In genomic region chr14:81826080-81826479, GRCh38 we compare ENCODE assay signal across 20 cellular contexts.
DNase-seq lines count a peak whose midpoint lies in the region; ATAC-seq and TF ChIP-seq lines count a peak whose summit lies in the region.
"Had no signal": no experiment of that assay in that cellular context is flagged by ENCODE, and none has a peak within 500 bp of the region (broad histone marks: within the 10 kb centered on the region; RNA-seq: fewer than 3 reads in every experiment).

No MANE protein-coding gene starts in this region.

- no peaks in the 10 kb centered on the region; the same call in 1 of the 2 replicates for H3K9me3 ChIP-seq in OCI-LY3 (ENCODE audit: insufficient read depth, low read length)
- H3K9me3 ChIP-seq in neural cell (ENCODE audit: low read length): no peaks in the 10 kb centered on the region
- no peaks in the 10 kb centered on the region for H3K9me3 ChIP-seq in CD8-positive, alpha-beta T cell (ENCODE audit: low read length)
- H3K9me3 ChIP-seq: SJCRH30 had no signal

- H3K4me2 ChIP-seq in OCI-LY3 (ENCODE audit: low read length) (peak overlapping the region; percentile 17; the same call in 1 of the 2 replicates), neural cell (ENCODE audit: low read length) (no peak overlapping the region)

- TF ChIP-seq CTCF in OCI-LY3 (IDR thresholded peaks at IDR 0.05; ENCODE audit: low read depth, low read length) (no peak), neural cell (IDR thresholded peaks at IDR 0.05; ENCODE audit: poor library complexity, severe bottlenecking) (no peak), nephron progenitor cell (IDR thresholded peaks at IDR 0.05) (no peak)
- TF ChIP-seq CTCF in CD8-positive, alpha-beta T cell (IDR thresholded peaks at IDR 0.05): no peak

- TF ChIP-seq EP300 in neural cell (conservative IDR thresholded peaks at IDR 0.05; ENCODE audit: poor library complexity, severe bottlenecking): peak; percentile 35

- no peak overlapping the region for H2AFZ ChIP-seq in OCI-LY3 (ENCODE audit: low read depth, low read length)
- H2AFZ ChIP-seq in neural cell (ENCODE audit: low read depth, low read length): no peak overlapping the region

- H3K27me3 Mint-ChIP-seq in nephron progenitor cell (ENCODE audit: low read depth, poor library complexity): peaks cover 3% of the 10 kb centered on the region
- H3K27me3 Mint-ChIP-seq in CD8-positive, alpha-beta T cell (ENCODE audit: low read depth): no peaks in the 10 kb centered on the region
- H3K27me3 Mint-ChIP-seq: IgD-negative memory B cell had no signal

- POLR2A ChIA-PET in CD8-positive, alpha-beta T cell (lab: Charles Lee): no interaction called here

- H4K20me1 ChIP-seq in OCI-LY3 (ENCODE audit: insufficient read depth, low read length) (no peaks in the 10 kb centered on the region), neural cell (ENCODE audit: insufficient read depth) (no peaks in the 10 kb centered on the region)
- H4K20me1 ChIP-seq: BLaER1 treated with 17β-estradiol and CSF1 and Interleukin-3, amounts not matched to agents 10 nM and 100 nM had no signal

- no peak overlapping the region for H3K27ac ChIP-seq in OCI-LY3 (ENCODE audit: low read length)
- peak overlapping the region; percentile 48 for H3K27ac ChIP-seq in neural cell (ENCODE audit: low read length)
- no peak overlapping the region for H3K27ac ChIP-seq in CD8-positive, alpha-beta T cell (ENCODE audit: low read depth, low read length)
- H3K27ac ChIP-seq: BLaER1 treated with 17β-estradiol and CSF1 and Interleukin-3, amounts not matched to agents 10 nM and 100 nM; SJCRH30 had no signal

- H3K79me2 ChIP-seq in OCI-LY3 (ENCODE audit: low read length): no peaks in the 10 kb centered on the region
- H3K79me2 ChIP-seq in neural cell (replicated peaks; ENCODE audit: insufficient read depth, low read length): no peaks in the 10 kb centered on the region

- H3K4me1 ChIP-seq in OCI-LY3 (ENCODE audit: low read length): peaks cover 11% of the 10 kb centered on the region
- H3K4me1 ChIP-seq in CD8-positive, alpha-beta T cell (ENCODE audit: insufficient read depth, low read length): no peaks in the 10 kb centered on the region
- H3K4me1 ChIP-seq: SJCRH30 had no signal

- H3K36me3 Mint-ChIP-seq in nephron progenitor cell (ENCODE audit: low read depth): peaks cover 12% of the 10 kb centered on the region
- no peaks in the 10 kb centered on the region for H3K36me3 Mint-ChIP-seq in CD8-positive, alpha-beta T cell
- H3K36me3 Mint-ChIP-seq: IgD-negative memory B cell had no signal

- DNase-seq in NCI-H1436 (lab: John Stamatoyannopoulos, UW): peak; percentile 32
- DNase-seq in NCI-H1436 treated with DMSO at 0.1 percent for 48 hours (lab: John Stamatoyannopoulos, UW): no peak
- DNase-seq in NCI-H2171 (lab: John Stamatoyannopoulos, UW): peak; percentile 42
- no peak for DNase-seq in nephron progenitor cell
- no peak for DNase-seq in CD8-positive, alpha-beta T cell
- no peak for DNase-seq in SK-N-DZ (ENCODE audit: low spot score)
- DNase-seq: 8988T; CD8-positive, alpha-beta memory T cell; EL; GF-D8; NCI-H187 treated with DMSO at 0.1 percent for 48 hours; NCI-H2107; NCI-H345; NCI-H774; OCI-M1; SJCRH30 had no signal

- H3K36me3 ChIP-seq in OCI-LY3 (replicated peaks; ENCODE audit: low read depth, low read length) (no peaks in the 10 kb centered on the region), neural cell (ENCODE audit: insufficient read depth, low read length) (no peaks in the 10 kb centered on the region)
- H3K36me3 ChIP-seq in CD8-positive, alpha-beta T cell (ENCODE audit: insufficient read depth, low read length): no peaks in the 10 kb centered on the region
- H3K36me3 ChIP-seq: BLaER1 treated with 17β-estradiol and CSF1 and Interleukin-3, amounts not matched to agents 10 nM and 100 nM; SJCRH30 had no signal

- CTCF ChIA-PET in CD8-positive, alpha-beta T cell (lab: Charles Lee): no interaction called here

- H3K27me3 ChIP-seq in OCI-LY3 (ENCODE audit: low read depth, low read length) (no peaks in the 10 kb centered on the region), neural cell (ENCODE audit: insufficient read depth, low read depth, low read length) (no peaks in the 10 kb centered on the region)
- no peaks in the 10 kb centered on the region for H3K27me3 ChIP-seq in CD8-positive, alpha-beta T cell (ENCODE audit: insufficient read depth, low read length)
- H3K27me3 ChIP-seq: BLaER1 treated with 17β-estradiol and CSF1 and Interleukin-3, amounts not matched to agents 10 nM and 100 nM; SJCRH30 had no signal

- H3F3A ChIP-seq in neural cell (ENCODE audit: insufficient read depth, low read length, poor library complexity, severe bottlenecking): no peaks in the 10 kb centered on the region

- TF ChIP-seq RAD21 in neural cell (conservative IDR thresholded peaks at IDR 0.05): no peak

- peaks cover 52% of the 10 kb centered on the region for H3K9me3 Mint-ChIP-seq in nephron progenitor cell
- H3K9me3 Mint-ChIP-seq in CD8-positive, alpha-beta T cell: no peaks in the 10 kb centered on the region

- no peak overlapping the region for H3K9ac ChIP-seq in OCI-LY3 (ENCODE audit: low read length)
- no peak overlapping the region for H3K9ac ChIP-seq in neural cell (ENCODE audit: low read length)
- H3K9ac ChIP-seq: BLaER1 treated with 17β-estradiol and CSF1 and Interleukin-3, amounts not matched to agents 10 nM and 100 nM had no signal

- no peak overlapping the region for H3K4me3 Mint-ChIP-seq in nephron progenitor cell
- no peak overlapping the region for H3K4me3 Mint-ChIP-seq in CD8-positive, alpha-beta T cell
- H3K4me3 Mint-ChIP-seq: CD8-positive, alpha-beta memory T cell had no signal

- no peaks in the 10 kb centered on the region for H3K9me2 ChIP-seq in neural cell (ENCODE audit: insufficient read depth, low read length)

- intact Hi-C loops in CD8-positive, alpha-beta T cell (cut with DNase I, micrococcal nuclease): no loop called here

- no peak for ATAC-seq in CD8-positive, alpha-beta T cell

- H3K4me3 ChIP-seq in OCI-LY3 (ENCODE audit: low read length) (no peak overlapping the region), neural cell (ENCODE audit: low read length) (no peak overlapping the region)
- no peak overlapping the region for H3K4me3 ChIP-seq in CD8-positive, alpha-beta T cell (ENCODE audit: low read depth, low read length)
- H3K4me3 ChIP-seq: BLaER1 treated with 17β-estradiol and CSF1 and Interleukin-3, amounts not matched to agents 10 nM and 100 nM; SJCRH30 had no signal

- peaks cover 27% of the 10 kb centered on the region for H3K4me1 Mint-ChIP-seq in nephron progenitor cell
- no peaks in the 10 kb centered on the region for H3K4me1 Mint-ChIP-seq in CD8-positive, alpha-beta T cell (ENCODE audit: low read depth)
- H3K4me1 Mint-ChIP-seq: CD8-positive, alpha-beta memory T cell had no signal

- no peak overlapping the region for H3K27ac Mint-ChIP-seq in nephron progenitor cell
- H3K27ac Mint-ChIP-seq in CD8-positive, alpha-beta T cell: no peak overlapping the region
- H3K27ac Mint-ChIP-seq: CD8-positive, alpha-beta memory T cell; IgD-negative memory B cell had no signal

TF ChIP-seq in neural cell, 6 proteins besides CTCF, POLR2A, EP300 and RAD21:
- TF ChIP-seq REST (IDR thresholded peaks at IDR 0.05; ENCODE audit: borderline replicate concordance) (peak; percentile 51), EZH2 (IDR thresholded peaks at IDR 0.05; ENCODE audit: borderline replicate concordance, insufficient read depth, low read length, poor library complexity, severe bottlenecking) (no peak)
TF ChIP-seq in neural cell: peak in this region for 1.

Comparison
In these comparisons a context has a peak if more than half of its experiments do, and no peak if none do; other contexts are left out.
1. DNase-seq: peak in NCI-H1436 (single experiment) and NCI-H2171 (single experiment); none in NCI-H1436 treated with DMSO at 0.1 percent for 48 hours (single experiment), nephron progenitor cell (single experiment), CD8-positive, alpha-beta T cell (0 of 7) and SK-N-DZ (single experiment).